In the genomic region with DNA sequence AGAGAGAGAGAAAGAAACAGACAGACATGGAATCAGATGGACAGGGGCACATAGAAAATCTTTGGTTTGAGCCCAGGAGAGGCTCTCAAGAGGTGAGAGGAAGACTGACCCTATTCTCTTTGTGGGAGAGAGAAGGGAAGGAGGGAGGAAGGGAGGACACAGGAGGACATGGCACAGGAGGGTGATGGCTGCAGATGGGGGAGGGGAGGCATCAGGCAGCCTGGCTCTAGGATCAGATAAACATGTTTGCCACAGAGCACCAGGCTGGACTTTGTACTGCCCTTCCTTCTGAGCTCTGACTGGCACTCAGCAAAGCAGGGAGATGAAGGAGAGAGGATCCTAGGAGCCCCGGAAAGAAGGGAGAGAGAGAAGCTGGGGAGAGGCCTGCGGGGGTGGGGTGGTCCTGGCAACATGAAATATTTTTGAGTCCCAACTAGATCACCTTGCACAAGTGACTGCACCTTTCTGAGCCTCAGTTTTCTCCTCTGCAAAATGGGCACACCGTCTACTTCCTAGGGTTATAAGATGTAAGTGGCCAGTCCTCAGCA, we compare ENCODE assay signal across 1 cellular context.
TF ChIP-seq lines count a peak whose summit lies in the region.

No MANE protein-coding gene starts in this region.

TF ChIP-seq in HepG2, 621 proteins besides CTCF, POLR2A, EP300 and RAD21 (continues in another document):
- no peak for TF ChIP-seq ZNF543 (CRISPR knock-in tag; IDR thresholded peaks at IDR 0.05)
- no peak for TF ChIP-seq MTF1 (CRISPR knock-in tag; IDR thresholded peaks at IDR 0.05)
- no peak for TF ChIP-seq ZFYVE20 (CRISPR knock-in tag; IDR thresholded peaks at IDR 0.05; ENCODE audit: borderline replicate concordance, low read depth)
- TF ChIP-seq ZNF746 (CRISPR knock-in tag; IDR thresholded peaks at IDR 0.05), result peak; percentile 76
- peak; percentile 99 for TF ChIP-seq ZNF3 (CRISPR knock-in tag; IDR thresholded peaks at IDR 0.05)
- TF ChIP-seq KDM5B (CRISPR knock-in tag; IDR thresholded peaks at IDR 0.05; ENCODE audit: borderline replicate concordance), result no peak
- TF ChIP-seq TSC22D2 (CRISPR knock-in tag; IDR thresholded peaks at IDR 0.05; ENCODE audit: borderline replicate concordance), result no peak
- TF ChIP-seq, protein P1, sequence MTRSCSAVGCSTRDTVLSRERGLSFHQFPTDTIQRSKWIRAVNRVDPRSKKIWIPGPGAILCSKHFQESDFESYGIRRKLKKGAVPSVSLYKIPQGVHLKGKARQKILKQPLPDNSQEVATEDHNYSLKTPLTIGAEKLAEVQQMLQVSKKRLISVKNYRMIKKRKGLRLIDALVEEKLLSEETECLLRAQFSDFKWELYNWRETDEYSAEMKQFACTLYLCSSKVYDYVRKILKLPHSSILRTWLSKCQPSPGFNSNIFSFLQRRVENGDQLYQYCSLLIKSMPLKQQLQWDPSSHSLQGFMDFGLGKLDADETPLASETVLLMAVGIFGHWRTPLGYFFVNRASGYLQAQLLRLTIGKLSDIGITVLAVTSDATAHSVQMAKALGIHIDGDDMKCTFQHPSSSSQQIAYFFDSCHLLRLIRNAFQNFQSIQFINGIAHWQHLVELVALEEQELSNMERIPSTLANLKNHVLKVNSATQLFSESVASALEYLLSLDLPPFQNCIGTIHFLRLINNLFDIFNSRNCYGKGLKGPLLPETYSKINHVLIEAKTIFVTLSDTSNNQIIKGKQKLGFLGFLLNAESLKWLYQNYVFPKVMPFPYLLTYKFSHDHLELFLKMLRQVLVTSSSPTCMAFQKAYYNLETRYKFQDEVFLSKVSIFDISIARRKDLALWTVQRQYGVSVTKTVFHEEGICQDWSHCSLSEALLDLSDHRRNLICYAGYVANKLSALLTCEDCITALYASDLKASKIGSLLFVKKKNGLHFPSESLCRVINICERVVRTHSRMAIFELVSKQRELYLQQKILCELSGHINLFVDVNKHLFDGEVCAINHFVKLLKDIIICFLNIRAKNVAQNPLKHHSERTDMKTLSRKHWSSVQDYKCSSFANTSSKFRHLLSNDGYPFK (CRISPR knock-in tag; IDR thresholded peaks at IDR 0.05; ENCODE audit: borderline replicate concordance), result no peak
- peak; percentile 22; the same call in 1 of the 2 replicates for TF ChIP-seq FOSL2 (CRISPR knock-in tag; IDR thresholded peaks at IDR 0.05)
- peak; percentile 84 for TF ChIP-seq GATAD2A (CRISPR knock-in tag; IDR thresholded peaks at IDR 0.05)
- TF ChIP-seq ZNF468 (CRISPR knock-in tag; IDR thresholded peaks at IDR 0.05), result no peak
- TF ChIP-seq HDAC1 (CRISPR knock-in tag; IDR thresholded peaks at IDR 0.05), result peak; percentile 52
- TF ChIP-seq ZNF674 (CRISPR knock-in tag; IDR thresholded peaks at IDR 0.05; ENCODE audit: low read depth), result no peak
- TF ChIP-seq, protein P2, sequence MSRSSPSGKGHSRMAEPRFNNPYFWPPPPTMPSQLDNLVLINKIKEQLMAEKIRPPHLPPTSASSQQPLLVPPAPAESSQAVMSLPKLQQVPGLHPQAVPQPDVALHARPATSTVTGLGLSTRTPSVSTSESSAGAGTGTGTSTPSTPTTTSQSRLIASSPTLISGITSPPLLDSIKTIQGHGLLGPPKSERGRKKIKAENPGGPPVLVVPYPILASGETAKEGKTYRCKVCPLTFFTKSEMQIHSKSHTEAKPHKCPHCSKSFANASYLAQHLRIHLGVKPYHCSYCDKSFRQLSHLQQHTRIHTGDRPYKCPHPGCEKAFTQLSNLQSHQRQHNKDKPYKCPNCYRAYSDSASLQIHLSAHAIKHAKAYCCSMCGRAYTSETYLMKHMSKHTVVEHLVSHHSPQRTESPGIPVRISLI (CRISPR knock-in tag; IDR thresholded peaks at IDR 0.05; ENCODE audit: borderline replicate concordance), result no peak
- TF ChIP-seq FOXK2 (IDR thresholded peaks at IDR 0.05), result no peak
- 0 out of 2 replicates have a peak, but pooled peaks have one; percentile 17 for TF ChIP-seq PHF8 (CRISPR knock-in tag; IDR thresholded peaks at IDR 0.05)
- TF ChIP-seq SMC3 (IDR thresholded peaks at IDR 0.05; ENCODE audit: low read length), result peak; percentile 7; the same call in 1 of the 2 replicates
- TF ChIP-seq NCOR1 (IDR thresholded peaks at IDR 0.05; ENCODE audit: borderline replicate concordance, low read length), result peak; percentile 90
- TF ChIP-seq HNRNPH1 (optimal IDR thresholded peaks at IDR 0.05; ENCODE audit: low read depth, low read length), result no peak
- no peak for TF ChIP-seq KAT2B (IDR thresholded peaks at IDR 0.05; ENCODE audit: borderline replicate concordance, low read depth, low read length)
- no peak for TF ChIP-seq ZNF333 (CRISPR knock-in tag; IDR thresholded peaks at IDR 0.05; ENCODE audit: borderline replicate concordance)
- no peak for TF ChIP-seq ZNF546 (CRISPR knock-in tag; conservative IDR thresholded peaks at IDR 0.05)
- peak; percentile 70 for TF ChIP-seq KDM6A (CRISPR knock-in tag; IDR thresholded peaks at IDR 0.05; ENCODE audit: low read depth)
- TF ChIP-seq ZBTB21 (CRISPR knock-in tag; IDR thresholded peaks at IDR 0.05), result no peak
- TF ChIP-seq ZHX2 (IDR thresholded peaks at IDR 0.05; ENCODE audit: low read depth), result no peak
- TF ChIP-seq ZHX2 (CRISPR knock-in tag; IDR thresholded peaks at IDR 0.05; ENCODE audit: borderline replicate concordance), result no peak
- no peak for TF ChIP-seq E2F5 (CRISPR knock-in tag; conservative IDR thresholded peaks at IDR 0.05)
- peak; percentile 28 for TF ChIP-seq TEAD3 (CRISPR knock-in tag; optimal IDR thresholded peaks at IDR 0.05; ENCODE audit: borderline replicate concordance)
- no peak for TF ChIP-seq CREB1 (IDR thresholded peaks at IDR 0.05)
- TF ChIP-seq CREB1 (CRISPR knock-in tag; IDR thresholded peaks at IDR 0.05), result no peak
- peak; percentile 22; the same call in 1 of the 2 replicates for TF ChIP-seq ZBTB26 (CRISPR knock-in tag; IDR thresholded peaks at IDR 0.05; ENCODE audit: borderline replicate concordance)
- 0 out of 2 replicates have a peak, but pooled peaks have one; percentile 16 for TF ChIP-seq ZNF768 (CRISPR knock-in tag; IDR thresholded peaks at IDR 0.05)
- TF ChIP-seq EEA1 (CRISPR knock-in tag; IDR thresholded peaks at IDR 0.05; ENCODE audit: borderline replicate concordance), result no peak
- TF ChIP-seq, protein P3, sequence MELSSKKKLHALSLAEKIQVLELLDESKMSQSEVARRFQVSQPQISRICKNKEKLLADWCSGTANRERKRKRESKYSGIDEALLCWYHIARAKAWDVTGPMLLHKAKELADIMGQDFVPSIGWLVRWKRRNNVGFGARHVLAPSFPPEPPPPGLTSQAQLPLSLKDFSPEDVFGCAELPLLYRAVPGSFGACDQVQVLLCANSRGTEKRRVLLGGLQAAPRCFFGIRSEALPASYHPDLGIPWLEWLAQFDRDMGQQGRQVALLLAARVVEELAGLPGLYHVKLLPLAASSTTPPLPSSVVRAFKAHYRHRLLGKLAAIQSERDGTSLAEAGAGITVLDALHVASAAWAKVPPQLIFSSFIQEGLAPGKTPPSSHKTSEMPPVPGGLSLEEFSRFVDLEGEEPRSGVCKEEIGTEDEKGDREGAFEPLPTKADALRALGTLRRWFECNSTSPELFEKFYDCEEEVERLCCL (CRISPR knock-in tag; IDR thresholded peaks at IDR 0.05; ENCODE audit: borderline replicate concordance), result no peak
- TF ChIP-seq, protein P4, sequence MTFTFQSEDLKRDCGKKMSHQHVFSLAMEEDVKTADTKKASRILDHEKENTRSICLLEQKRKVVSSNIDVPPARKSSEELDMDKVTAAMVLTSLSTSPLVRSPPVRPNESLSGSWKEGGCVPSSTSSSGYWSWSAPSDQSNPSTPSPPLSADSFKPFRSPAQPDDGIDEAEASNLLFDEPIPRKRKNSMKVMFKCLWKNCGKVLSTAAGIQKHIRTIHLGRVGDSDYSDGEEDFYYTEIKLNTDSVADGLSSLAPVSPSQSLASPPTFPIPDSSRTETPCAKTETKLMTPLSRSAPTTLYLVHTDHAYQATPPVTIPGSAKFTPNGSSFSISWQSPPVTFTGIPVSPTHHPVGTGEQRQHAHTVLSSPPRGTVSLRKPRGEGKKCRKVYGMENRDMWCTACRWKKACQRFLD (CRISPR knock-in tag; IDR thresholded peaks at IDR 0.05; ENCODE audit: borderline replicate concordance), result 0 out of 2 replicates have a peak, but pooled peaks have one; percentile 50
- no peak for TF ChIP-seq ZNF260 (CRISPR knock-in tag; IDR thresholded peaks at IDR 0.05; ENCODE audit: borderline replicate concordance, low read depth)
- no peak for TF ChIP-seq REXO4 (CRISPR knock-in tag; IDR thresholded peaks at IDR 0.05; ENCODE audit: borderline replicate concordance)
- no peak for TF ChIP-seq NPAS2 (CRISPR knock-in tag; IDR thresholded peaks at IDR 0.05; ENCODE audit: borderline replicate concordance)
- 0 out of 2 replicates have a peak, but pooled peaks have one; percentile 17 for TF ChIP-seq ZNF350 (CRISPR knock-in tag; IDR thresholded peaks at IDR 0.05; ENCODE audit: borderline replicate concordance, low read depth)
- no peak for TF ChIP-seq LCORL (IDR thresholded peaks at IDR 0.05)
- TF ChIP-seq LCORL (CRISPR knock-in tag; IDR thresholded peaks at IDR 0.05), result no peak
- peak; percentile 63; the same call in 1 of the 2 replicates for TF ChIP-seq RXRB (CRISPR knock-in tag; IDR thresholded peaks at IDR 0.05; ENCODE audit: borderline replicate concordance)
- TF ChIP-seq, protein P5, sequence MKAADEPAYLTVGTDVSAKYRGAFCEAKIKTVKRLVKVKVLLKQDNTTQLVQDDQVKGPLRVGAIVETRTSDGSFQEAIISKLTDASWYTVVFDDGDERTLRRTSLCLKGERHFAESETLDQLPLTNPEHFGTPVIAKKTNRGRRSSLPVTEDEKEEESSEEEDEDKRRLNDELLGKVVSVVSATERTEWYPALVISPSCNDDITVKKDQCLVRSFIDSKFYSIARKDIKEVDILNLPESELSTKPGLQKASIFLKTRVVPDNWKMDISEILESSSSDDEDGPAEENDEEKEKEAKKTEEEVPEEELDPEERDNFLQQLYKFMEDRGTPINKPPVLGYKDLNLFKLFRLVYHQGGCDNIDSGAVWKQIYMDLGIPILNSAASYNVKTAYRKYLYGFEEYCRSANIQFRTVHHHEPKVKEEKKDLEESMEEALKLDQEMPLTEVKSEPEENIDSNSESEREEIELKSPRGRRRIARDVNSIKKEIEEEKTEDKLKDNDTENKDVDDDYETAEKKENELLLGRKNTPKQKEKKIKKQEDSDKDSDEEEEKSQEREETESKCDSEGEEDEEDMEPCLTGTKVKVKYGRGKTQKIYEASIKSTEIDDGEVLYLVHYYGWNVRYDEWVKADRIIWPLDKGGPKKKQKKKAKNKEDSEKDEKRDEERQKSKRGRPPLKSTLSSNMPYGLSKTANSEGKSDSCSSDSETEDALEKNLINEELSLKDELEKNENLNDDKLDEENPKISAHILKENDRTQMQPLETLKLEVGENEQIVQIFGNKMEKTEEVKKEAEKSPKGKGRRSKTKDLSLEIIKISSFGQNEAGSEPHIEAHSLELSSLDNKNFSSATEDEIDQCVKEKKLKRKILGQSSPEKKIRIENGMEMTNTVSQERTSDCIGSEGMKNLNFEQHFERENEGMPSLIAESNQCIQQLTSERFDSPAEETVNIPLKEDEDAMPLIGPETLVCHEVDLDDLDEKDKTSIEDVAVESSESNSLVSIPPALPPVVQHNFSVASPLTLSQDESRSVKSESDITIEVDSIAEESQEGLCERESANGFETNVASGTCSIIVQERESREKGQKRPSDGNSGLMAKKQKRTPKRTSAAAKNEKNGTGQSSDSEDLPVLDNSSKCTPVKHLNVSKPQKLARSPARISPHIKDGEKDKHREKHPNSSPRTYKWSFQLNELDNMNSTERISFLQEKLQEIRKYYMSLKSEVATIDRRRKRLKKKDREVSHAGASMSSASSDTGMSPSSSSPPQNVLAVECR (CRISPR knock-in tag; IDR thresholded peaks at IDR 0.05; ENCODE audit: borderline replicate concordance), result peak; percentile 25; the same call in 1 of the 2 replicates
